8 cellular contexts compared by ENCODE assay signal in genomic region chr15:88546248-88547129, GRCh38. TPM values are rescaled to one million over a fixed set of nuclear protein-coding genes. Genes with fewer than 3 reads are reported as not detected.
DNase-seq lines count a peak whose midpoint lies in the region; ATAC-seq and TF ChIP-seq lines count a peak whose summit lies in the region.

TSS of gene DET1 (minus strand) at chr15:88546681. CDS start at chr15:88531705, 14,976 bp downstream.

- peak within 1 kb of the TSS; percentile 55; the same call in 1 of the 2 replicates for H3K9ac ChIP-seq in KMS-11

- H3K27ac ChIP-seq in KMS-11: peak within 1 kb of the TSS; percentile 65

- no peaks in the 10 kb centered on the region for H3K79me2 ChIP-seq in KMS-11 (ENCODE audit: insufficient read depth, low read depth)

- H3K9me3 Mint-ChIP-seq in activated T-cell treated with anti-CD3 and anti-CD28 coated beads, Interleukin-2, amount 50 U/mL, for 72 hours: peaks cover 0 to 1% of the 10 kb centered on the region in 2 donors
- H3K9me3 Mint-ChIP-seq in naive B cell: peaks cover 0 to 1% (median 0%) of the 10 kb centered on the region in 7 donors
- peaks cover 4% of the 10 kb centered on the region for H3K9me3 Mint-ChIP-seq in stimulated activated effector memory CD8-positive, alpha-beta T cell treated with anti-CD3 and anti-CD28 coated beads, Interleukin-12 subunit alpha, Interleukin-12 subunit beta, amount 100 ng/mL, for 72 hours

- DNase-seq in Daoy (ENCODE audit: low read depth): peak; percentile 93
- peak; percentile 94 to 96 for DNase-seq in activated T-cell treated with anti-CD3 and anti-CD28 coated beads, Interleukin-2, amount 50 U/mL, for 72 hours
- DNase-seq in fibroblast of gingiva (ENCODE audit: low read depth): peak; percentile 94
- peak; percentile 93 for DNase-seq in naive B cell
- DNase-seq in stimulated activated effector memory CD8-positive, alpha-beta T cell treated with anti-CD3 and anti-CD28 coated beads, Interleukin-12 subunit alpha, Interleukin-12 subunit beta, amount 100 ng/mL, for 72 hours (ENCODE audit: low spot score in 2 of 2): peak; percentile 76 to 95

- H2AFZ ChIP-seq in KMS-11 (ENCODE audit: low read depth): peak within 1 kb of the TSS; percentile 96

- peak within 1 kb of the TSS; percentile 82 for H3K27ac Mint-ChIP-seq in activated T-cell treated with anti-CD3 and anti-CD28 coated beads, Interleukin-2, amount 50 U/mL, for 72 hours
- peak within 1 kb of the TSS; percentile 80 to 97 (median 90) for H3K27ac Mint-ChIP-seq in naive B cell
- H3K27ac Mint-ChIP-seq in stimulated activated effector memory CD8-positive, alpha-beta T cell treated with anti-CD3 and anti-CD28 coated beads, Interleukin-12 subunit alpha, Interleukin-12 subunit beta, amount 100 ng/mL, for 72 hours: peak within 1 kb of the TSS; percentile 86

- H3K36me3 ChIP-seq in KMS-11 (ENCODE audit: insufficient read depth): no peaks in the 10 kb centered on the region

- H3K4me1 ChIP-seq in KMS-11 (ENCODE audit: low read depth, poor library complexity, severe bottlenecking): peaks cover 10% of the 10 kb centered on the region

- TF ChIP-seq CTCF in KMS-11 (conservative IDR thresholded peaks at IDR 0.05; ENCODE audit: low read depth, low read length): peak; percentile 53; the same call in 1 of the 2 replicates

- H3K36me3 Mint-ChIP-seq in activated T-cell treated with anti-CD3 and anti-CD28 coated beads, Interleukin-2, amount 50 U/mL, for 72 hours (ENCODE audit: insufficient read depth in 2 of 2): peaks cover 0 to 1% of the 10 kb centered on the region in 2 donors
- H3K36me3 Mint-ChIP-seq in naive B cell: no peaks in the 10 kb centered on the region
- H3K36me3 Mint-ChIP-seq in stimulated activated effector memory CD8-positive, alpha-beta T cell treated with anti-CD3 and anti-CD28 coated beads, Interleukin-12 subunit alpha, Interleukin-12 subunit beta, amount 100 ng/mL, for 72 hours: no peaks in the 10 kb centered on the region

- ATAC-seq in GM21786 (IDR thresholded peaks at IDR 0.05; ENCODE audit: unreplicated experiment) (peak; percentile 98), naive B cell (ENCODE audit: low read depth in 2 of 2) (peak; percentile 91)
- peak; percentile 97 to 98 for ATAC-seq in activated T-cell treated with anti-CD3 and anti-CD28 coated beads, Interleukin-2, amount 50 U/mL, for 72 hours (replicated peaks in 1 of 2)
- peak; percentile 98 for ATAC-seq in stimulated activated effector memory CD8-positive, alpha-beta T cell treated with anti-CD3 and anti-CD28 coated beads, Interleukin-12 subunit alpha, Interleukin-12 subunit beta, amount 100 ng/mL, for 72 hours

- H3K4me2 ChIP-seq in KMS-11: peak within 1 kb of the TSS; percentile 78

- peaks cover 18% of the 10 kb centered on the region for H3K4me1 Mint-ChIP-seq in activated T-cell treated with anti-CD3 and anti-CD28 coated beads, Interleukin-2, amount 50 U/mL, for 72 hours (ENCODE audit: low read depth)
- H3K4me1 Mint-ChIP-seq in naive B cell: peaks cover 0 to 23% (median 6%) of the 10 kb centered on the region in 3 donors
- no peaks in the 10 kb centered on the region for H3K4me1 Mint-ChIP-seq in stimulated activated effector memory CD8-positive, alpha-beta T cell treated with anti-CD3 and anti-CD28 coated beads, Interleukin-12 subunit alpha, Interleukin-12 subunit beta, amount 100 ng/mL, for 72 hours

- no peaks in the 10 kb centered on the region for H4K20me1 ChIP-seq in KMS-11 (ENCODE audit: insufficient read depth)

- no peaks in the 10 kb centered on the region for H3K27me3 ChIP-seq in KMS-11 (ENCODE audit: insufficient read depth, low read depth)

- H3K27me3 Mint-ChIP-seq in activated T-cell treated with anti-CD3 and anti-CD28 coated beads, Interleukin-2, amount 50 U/mL, for 72 hours (ENCODE audit: low read depth): no peaks in the 10 kb centered on the region
- H3K27me3 Mint-ChIP-seq in naive B cell: no peaks in the 10 kb centered on the region

- H3K4me3 Mint-ChIP-seq in activated T-cell treated with anti-CD3 and anti-CD28 coated beads, Interleukin-2, amount 50 U/mL, for 72 hours: peak within 1 kb of the TSS; percentile 86 to 91
- peak within 1 kb of the TSS; percentile 81 to 97 (median 94) for H3K4me3 Mint-ChIP-seq in naive B cell
- peak within 1 kb of the TSS; percentile 77 for H3K4me3 Mint-ChIP-seq in stimulated activated effector memory CD8-positive, alpha-beta T cell treated with anti-CD3 and anti-CD28 coated beads, Interleukin-12 subunit alpha, Interleukin-12 subunit beta, amount 100 ng/mL, for 72 hours

- H3K4me3 ChIP-seq in KMS-11 (IDR thresholded peaks at IDR 0.05; ENCODE audit: insufficient read depth, low read depth, low read length): no peak within 1 kb of the TSS

TF ChIP-seq in PFSK-1, 5 proteins besides CTCF, POLR2A, EP300 and RAD21:
- TF ChIP-seq POLR2AphosphoS5 (IDR thresholded peaks at IDR 0.05; ENCODE audit: low read depth, low read length) (peak; percentile 60), SIN3A (IDR thresholded peaks at IDR 0.05; ENCODE audit: borderline replicate concordance, insufficient read depth, low read length) (no peak), TAF1 (IDR thresholded peaks at IDR 0.05; ENCODE audit: borderline replicate concordance, insufficient read depth, low read length) (peak; percentile 76; the same call in 1 of the 2 replicates), FOXP2 (optimal IDR thresholded peaks at IDR 0.05; ENCODE audit: borderline replicate concordance, extremely low read depth, extremely low read length, insufficient read depth) (peak; percentile 86)
- TF ChIP-seq, protein P1, sequence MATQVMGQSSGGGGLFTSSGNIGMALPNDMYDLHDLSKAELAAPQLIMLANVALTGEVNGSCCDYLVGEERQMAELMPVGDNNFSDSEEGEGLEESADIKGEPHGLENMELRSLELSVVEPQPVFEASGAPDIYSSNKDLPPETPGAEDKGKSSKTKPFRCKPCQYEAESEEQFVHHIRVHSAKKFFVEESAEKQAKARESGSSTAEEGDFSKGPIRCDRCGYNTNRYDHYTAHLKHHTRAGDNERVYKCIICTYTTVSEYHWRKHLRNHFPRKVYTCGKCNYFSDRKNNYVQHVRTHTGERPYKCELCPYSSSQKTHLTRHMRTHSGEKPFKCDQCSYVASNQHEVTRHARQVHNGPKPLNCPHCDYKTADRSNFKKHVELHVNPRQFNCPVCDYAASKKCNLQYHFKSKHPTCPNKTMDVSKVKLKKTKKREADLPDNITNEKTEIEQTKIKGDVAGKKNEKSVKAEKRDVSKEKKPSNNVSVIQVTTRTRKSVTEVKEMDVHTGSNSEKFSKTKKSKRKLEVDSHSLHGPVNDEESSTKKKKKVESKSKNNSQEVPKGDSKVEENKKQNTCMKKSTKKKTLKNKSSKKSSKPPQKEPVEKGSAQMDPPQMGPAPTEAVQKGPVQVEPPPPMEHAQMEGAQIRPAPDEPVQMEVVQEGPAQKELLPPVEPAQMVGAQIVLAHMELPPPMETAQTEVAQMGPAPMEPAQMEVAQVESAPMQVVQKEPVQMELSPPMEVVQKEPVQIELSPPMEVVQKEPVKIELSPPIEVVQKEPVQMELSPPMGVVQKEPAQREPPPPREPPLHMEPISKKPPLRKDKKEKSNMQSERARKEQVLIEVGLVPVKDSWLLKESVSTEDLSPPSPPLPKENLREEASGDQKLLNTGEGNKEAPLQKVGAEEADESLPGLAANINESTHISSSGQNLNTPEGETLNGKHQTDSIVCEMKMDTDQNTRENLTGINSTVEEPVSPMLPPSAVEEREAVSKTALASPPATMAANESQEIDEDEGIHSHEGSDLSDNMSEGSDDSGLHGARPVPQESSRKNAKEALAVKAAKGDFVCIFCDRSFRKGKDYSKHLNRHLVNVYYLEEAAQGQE (IDR thresholded peaks at IDR 0.05; ENCODE audit: insufficient read depth in 1 of 2, low read depth in 2 of 2, low read length in 2 of 2): no peak

RNA-seq across cellular contexts. Expression of gene DET1, which starts in this region (rescaled TPM):
- 2.1 and 3.2 TPM in 2 replicates for total RNA-seq in Daoy (2014; rRNA removed; shearing (Covaris generic))
- 13.9 TPM for polyA plus RNA-seq in PFSK-1 (2012; ENCODE audit: insufficient read length, low read depth)
- 1 to 10 TPM; 2.0 to 3.4 TPM for total RNA-seq in activated T-cell treated with anti-CD3 and anti-CD28 coated beads, Interleukin-2, amount 50 U/mL, for 72 hours
- 1 to 10 TPM; 1.1 to 3.5 (median 1.9) TPM for polyA plus RNA-seq in naive B cell (ENCODE audit: low read depth in 6 of 6)
